ENCODE assay signal across 17 cellular contexts in genomic region chr10:63504145-63504881, GRCh38. TPM values are rescaled to one million over a fixed set of nuclear protein-coding genes. Genes with fewer than 3 reads are reported as not detected.
DNase-seq lines count a peak whose midpoint lies in the region; ATAC-seq, FAIRE-seq and TF ChIP-seq lines count a peak whose summit lies in the region.
"Had no signal": no experiment of that assay in that cellular context is flagged by ENCODE, and none has a peak within 500 bp of the region (broad histone marks: within the 10 kb centered on the region; RNA-seq: fewer than 3 reads in every experiment).

No MANE protein-coding gene starts in this region.

- H3K9me1 ChIP-seq in K562 (ENCODE audit: control insufficient read depth, insufficient read depth, low read length), result no peaks in the 10 kb centered on the region

- POLR2A ChIA-PET in K562 (lab: Yijun Ruan, JAX), result interaction anchor here (0.6 to 6.0 kb wide), 11 partner anchors 8 to 273 kb away, joined by 3 to 46 read pairs (median 3); no protein-coding TSS in a partner anchor

- H2BK120ac ChIP-seq in mesenchymal stem cell (ENCODE audit: low read depth, low read length), result no peak overlapping the region

- H2AK5ac ChIP-seq in mesenchymal stem cell (ENCODE audit: low read length, severe bottlenecking), result no peak overlapping the region

- no peaks in the 10 kb centered on the region for H4K20me1 ChIP-seq in K562 (replicated peaks; ENCODE audit: control insufficient read depth, insufficient read depth, low read length)

- no peak overlapping the region for H3K14ac ChIP-seq in mesenchymal stem cell (ENCODE audit: low read length in 2 of 2)

- H3K18ac ChIP-seq in mesenchymal stem cell (ENCODE audit: low read depth in 1 of 2, low read length in 2 of 2), result no peak overlapping the region

- no peak overlapping the region for H2BK15ac ChIP-seq in mesenchymal stem cell (ENCODE audit: low read depth, poor library complexity, severe bottlenecking)

- peak overlapping the region; percentile 25; the same call in 1 of the 2 replicates for H3K27ac ChIP-seq in HUES64 (ENCODE audit: low read depth, low read length)
- H3K27ac ChIP-seq in K562 (ENCODE audit: extremely low read depth, low read depth, low read length), result peak overlapping the region; percentile 63
- H3K27ac ChIP-seq in mesodermal cell (ENCODE audit: low read depth, low read length, severe bottlenecking), result peak overlapping the region; percentile 26
- no peak overlapping the region for H3K27ac ChIP-seq in mesenchymal stem cell (ENCODE audit: low read length, poor library complexity, severe bottlenecking)
- H3K27ac ChIP-seq: colonic mucosa had no signal

- TF ChIP-seq EP300 in K562 (IDR thresholded peaks at IDR 0.05; ENCODE audit: low read length), result no peak

- peak; percentile 49 for DNase-seq in DMS79 treated with DMSO at 0.1 percent for 48 hours (lab: John Stamatoyannopoulos, UW)
- peak in 1 of 4 experiments; percentile 39 for DNase-seq in K562 (ENCODE audit: extremely low read depth in 1 of 4, low spot score in 3 of 4)
- no peak for DNase-seq in mesenchymal stem cell
- DNase-seq in NCI-H1048 (lab: John Stamatoyannopoulos, UW), result no peak
- DNase-seq in OCI-M1 (lab: John Stamatoyannopoulos, UW), result no peak
- no peak for DNase-seq in hypothalamus (lab: John Stamatoyannopoulos, UW)
- DNase-seq: activated CD4-positive, alpha-beta T cell treated with anti-CD3 and anti-CD28 coated beads, Interleukin-2, amount 50 U/mL, for 48 hours; activated naive CD4-positive, alpha-beta T cell treated with anti-CD3 and anti-CD28 coated beads for 36 hours; CD8-positive, alpha-beta memory T cell; colonic mucosa; HCEC 1CT; NCI-H526 treated with DMSO at 0.1 percent for 48 hours; stimulated activated CD4-positive, alpha-beta T cell treated with anti-CD3 and anti-CD28 coated beads, Interleukin-4, amount 100 ng/mL, for 1 hour had no signal

- in situ Hi-C loops in K562 (cut with MboI), result no loop called here

- no peak overlapping the region for H3K4ac ChIP-seq in mesenchymal stem cell (ENCODE audit: low read depth in 1 of 2, low read length in 2 of 2)

- no peak overlapping the region for H3K23ac ChIP-seq in mesenchymal stem cell (ENCODE audit: low read length in 2 of 2)

- no peak for TF ChIP-seq POLR2A in K562 (conservative IDR thresholded peaks at IDR 0.05)

- FAIRE-seq in K562 (lab: Jason Lieb, UNC), result no peak
- FAIRE-seq: frontal cortex had no signal

- no TSS peak for BruUV-seq in K562 (replicated peaks; lab: Mats Ljungman, UMichigan)

- H2AFZ ChIP-seq in K562 (ENCODE audit: low read depth, low read length) (peak overlapping the region; percentile 49), mesenchymal stem cell (ENCODE audit: low read depth, low read length) (no peak overlapping the region)

- peak; percentile 65 for ATAC-seq in K562
- ATAC-seq: left lobe of liver had no signal

- no peaks in the 10 kb centered on the region for H3K36me3 ChIP-seq in HUES64 (ENCODE audit: insufficient read depth, low read length)
- H3K36me3 ChIP-seq in K562 (ENCODE audit: control insufficient read depth, insufficient read depth, low read length), result 0 out of 3 replicates have a peak, but pooled peaks cover under 1% of the 10 kb centered on the region
- H3K36me3 ChIP-seq in mesodermal cell (ENCODE audit: control insufficient read depth, insufficient read depth, low read length), result peaks cover 13% of the 10 kb centered on the region
- no peaks in the 10 kb centered on the region for H3K36me3 ChIP-seq in mesenchymal stem cell (ENCODE audit: control insufficient read depth in 1 of 2, insufficient read depth in 2 of 2, low read depth in 1 of 2, low read length in 2 of 2)
- H3K36me3 ChIP-seq: colonic mucosa had no signal

- TF ChIP-seq RAD21 in K562 (CRISPR knock-in tag; conservative IDR thresholded peaks at IDR 0.05 in 1 of 2, IDR thresholded peaks at IDR 0.05 in 1 of 2), result no peak

- H3K9ac ChIP-seq in HUES64 (ENCODE audit: low read depth, low read length), result no peak overlapping the region
- peak overlapping the region in 1 of 2 experiments; percentile 45; a peak in 1 of 4 replicates for H3K9ac ChIP-seq in K562 (ENCODE audit: insufficient read depth in 1 of 2, low read depth in 2 of 2, low read length in 2 of 2)
- H3K9ac ChIP-seq in mesenchymal stem cell (ENCODE audit: low read length), result no peak overlapping the region

- H3K27me3 ChIP-seq in HUES64 (ENCODE audit: insufficient read depth, low read length) (no peaks in the 10 kb centered on the region), K562 (ENCODE audit: control insufficient read depth in 2 of 2, insufficient read depth in 2 of 2, low read length in 2 of 2) (no peaks in the 10 kb centered on the region), mesenchymal stem cell (ENCODE audit: control insufficient read depth in 1 of 2, insufficient read depth in 1 of 2, low read length in 2 of 2) (no peaks in the 10 kb centered on the region)
- H3K27me3 ChIP-seq: colonic mucosa had no signal

- H3K9me3 ChIP-seq in HUES64 (ENCODE audit: insufficient read depth, low read depth, low read length) (no peaks in the 10 kb centered on the region), K562 (replicated peaks; ENCODE audit: control insufficient read depth, insufficient read depth, low read depth, low read length) (no peaks in the 10 kb centered on the region), mesodermal cell (ENCODE audit: control insufficient read depth, low read length) (no peaks in the 10 kb centered on the region), mesenchymal stem cell (ENCODE audit: control insufficient read depth, low read length) (no peaks in the 10 kb centered on the region)
- H3K9me3 ChIP-seq: colonic mucosa had no signal

- no peak overlapping the region for H4K8ac ChIP-seq in mesenchymal stem cell (ENCODE audit: low read length)

- CTCF ChIA-PET in K562 (lab: Yijun Ruan, JAX; ENCODE audit: low intra/inter-chr PET ratio), result no interaction called here

- H3K79me2 ChIP-seq in K562 (ENCODE audit: control insufficient read depth, insufficient read depth, low read length), result peaks cover 62% of the 10 kb centered on the region

- no peak overlapping the region for H2BK5ac ChIP-seq in mesenchymal stem cell (ENCODE audit: low read depth, low read length, poor library complexity, severe bottlenecking)

- intact Hi-C loops in K562 (cut with micrococcal nuclease), result loop anchor here (5.0 kb wide), 1 partner anchor 123 kb away; no protein-coding TSS in a partner anchor

- H3K4me3 ChIP-seq in HUES64 (ENCODE audit: low read length) (no peak overlapping the region), K562 (no peak overlapping the region), mesodermal cell (ENCODE audit: extremely low read depth, insufficient read depth, low read length, poor library complexity, severe bottlenecking) (no peak overlapping the region), mesenchymal stem cell (ENCODE audit: insufficient read depth in 1 of 2, low read depth in 1 of 2, low read length in 2 of 2) (no peak overlapping the region)
- H3K4me3 ChIP-seq: colonic mucosa had no signal

- H4K91ac ChIP-seq in mesenchymal stem cell (ENCODE audit: low read length), result no peak overlapping the region

- WGBS in HUES64, result 64% methylated on average over 3 of the region's 3 CpGs
- 25% methylated on average over 3 of the region's 3 CpGs for WGBS in K562 (ENCODE audit: insufficient coverage, low coverage, missing lambda C conversion rate)
- 61 to 64% methylated on average over 3 of the region's 3 CpGs for WGBS in mesodermal cell (ENCODE audit: insufficient coverage in 2 of 2), 2 experiments
- WGBS in mesenchymal stem cell, result 58% methylated on average over 3 of the region's 3 CpGs

- H2BK12ac ChIP-seq in mesenchymal stem cell (ENCODE audit: low read length in 2 of 2), result no peak overlapping the region

- H3K4me1 ChIP-seq in HUES64 (ENCODE audit: insufficient read depth, low read length) (peaks cover 28% of the 10 kb centered on the region), K562 (replicated peaks in 1 of 2; ENCODE audit: control insufficient read depth in 2 of 2, insufficient read depth in 2 of 2, low read length in 2 of 2) (peaks cover 5 to 22% of the 10 kb centered on the region in 2 experiments; a peak in 4 of 5 replicates), mesodermal cell (ENCODE audit: control insufficient read depth, insufficient read depth, low read length, poor library complexity, severe bottlenecking) (no peaks in the 10 kb centered on the region), mesenchymal stem cell (ENCODE audit: control insufficient read depth, insufficient read depth, low read depth, low read length) (peaks cover 3% of the 10 kb centered on the region)
- H3K4me1 ChIP-seq: colonic mucosa had no signal

- peak in 1 of 3 experiments; percentile 23; a peak in 1 of 6 replicates for TF ChIP-seq CTCF in K562 (IDR thresholded peaks at IDR 0.05 in 2 of 3, conservative IDR thresholded peaks at IDR 0.05 in 1 of 3; ENCODE audit: insufficient read depth in 2 of 3, low read depth in 1 of 3, low read length in 3 of 3)

- H3K4me2 ChIP-seq in K562 (ENCODE audit: insufficient read depth, low read length) (peak overlapping the region; percentile 69), mesenchymal stem cell (ENCODE audit: low read length, poor library complexity, severe bottlenecking) (no peak overlapping the region)

- peaks cover 5% of the 10 kb centered on the region for H3K79me1 ChIP-seq in mesenchymal stem cell (replicated peaks; ENCODE audit: low read length, poor library complexity, severe bottlenecking)

RNA-seq across cellular contexts. Expression of gene REEP3, which starts 16.9 kb away (rescaled TPM):
- 13.1 TPM for polyA plus RNA-seq in HUES64 (2013, experiment 1 of 2)
- 16.8 TPM for polyA plus RNA-seq in HUES64 (2013, experiment 2 of 2)
- total RNA-seq in K562 (2011; cell fraction: chromatin; rRNA removed; ENCODE audit: low replicate concordance), result 3.8 and 11.4 TPM in 2 replicates
- total RNA-seq in K562 (2011; cell fraction: nucleolus; rRNA removed), result 3.5 and 4.1 TPM in 2 replicates
- total RNA-seq in K562 (2011; cell fraction: nucleoplasm; rRNA removed), result 9.5 and 18.6 TPM in 2 replicates
- total RNA-seq in K562 (2014; rRNA removed) (6.4 TPM in 2 replicates), K562 (2014; rRNA removed; fragmentation: Illumina TruSeq; extraction: Trizol) (10.2 and 12.6 TPM in 2 replicates), K562 (2015; rRNA removed; fragmentation: Illumina TruSeq; extraction: Trizol) (10.8 and 12.4 TPM in 2 replicates), K562 (2021) (10.3 and 10.6 TPM in 2 replicates)
- polyA plus RNA-seq in K562 (2011; rRNA removed) (6.1 and 9.2 TPM in 2 replicates), K562 (2014; fragmentation: Illumina TruSeq; extraction: Trizol) (9.2 and 13.4 TPM in 2 replicates), K562 (2014; fragmentation: Nextera tagmentation; extraction: Ambion mirVana) (1 to 10 TPM; 3.4 to 6.6 TPM), K562 (2014; rRNA removed) (4.6 and 5.2 TPM in 2 replicates)
- 2.7 and 4.5 TPM in 2 replicates for polyA plus RNA-seq in K562 (2011; cell fraction: cytosol; rRNA removed)
- polyA plus RNA-seq in K562 (2011; cell fraction: nucleus; rRNA removed), result 1.7 and 2.4 TPM in 2 replicates
- polyA plus RNA-seq in K562 (2012), result 4.1 and 5.4 TPM in 2 replicates
- 8.9 and 10.7 TPM in 2 replicates for polyA minus RNA-seq in K562 (2011; rRNA and poly(A)+ RNA removed)
- polyA minus RNA-seq in K562 (2011; cell fraction: cytosol; rRNA and poly(A)+ RNA removed), result 5.2 and 6.8 TPM in 2 replicates
- polyA minus RNA-seq in K562 (2011; cell fraction: nucleus; rRNA and poly(A)+ RNA removed), result 2.8 and 4.2 TPM in 2 replicates
- polyA plus RNA-seq in mesodermal cell (2013, experiment 1 of 2), result 33.4 TPM
- polyA plus RNA-seq in mesodermal cell (2013, experiment 2 of 2), result 33.0 TPM
- polyA plus RNA-seq in mesenchymal stem cell (2013, experiment 1 of 2), result 38.5 TPM
- 42.0 TPM for polyA plus RNA-seq in mesenchymal stem cell (2013, experiment 2 of 2)

RNA-seq across cellular contexts. Expression of gene JMJD1C, which starts 38.5 kb away (rescaled TPM):
- polyA plus RNA-seq in HUES64 (2013, experiment 1 of 2), result 86.9 TPM
- 94.8 TPM for polyA plus RNA-seq in HUES64 (2013, experiment 2 of 2)
- total RNA-seq in K562 (2011; cell fraction: chromatin; rRNA removed; ENCODE audit: low replicate concordance), result 158 and 301 TPM in 2 replicates
- total RNA-seq in K562 (2011; cell fraction: nucleolus; rRNA removed), result 93.6 and 118 TPM in 2 replicates
- 154 and 227 TPM in 2 replicates for total RNA-seq in K562 (2011; cell fraction: nucleoplasm; rRNA removed)
- 33.3 and 39.7 TPM in 2 replicates for total RNA-seq in K562 (2014; rRNA removed)
- 68.0 and 79.3 TPM in 2 replicates for total RNA-seq in K562 (2014; rRNA removed; fragmentation: Illumina TruSeq; extraction: Trizol)
- total RNA-seq in K562 (2015; rRNA removed; fragmentation: Illumina TruSeq; extraction: Trizol), result 57.4 and 58.8 TPM in 2 replicates
- total RNA-seq in K562 (2021), result 46.0 and 47.2 TPM in 2 replicates
- polyA plus RNA-seq in K562 (2011; rRNA removed), result 49.3 and 51.1 TPM in 2 replicates
- 12.9 and 24.3 TPM in 2 replicates for polyA plus RNA-seq in K562 (2011; cell fraction: cytosol; rRNA removed)
- 53.4 and 73.5 TPM in 2 replicates for polyA plus RNA-seq in K562 (2011; cell fraction: nucleus; rRNA removed)
- polyA plus RNA-seq in K562 (2012), result 26.3 and 30.7 TPM in 2 replicates
- polyA plus RNA-seq in K562 (2014; fragmentation: Illumina TruSeq; extraction: Trizol), result 48.1 and 49.3 TPM in 2 replicates
- polyA plus RNA-seq in K562 (2014; fragmentation: Nextera tagmentation; extraction: Ambion mirVana), result 10 to 100 TPM; 25.3 to 38.5 TPM
- polyA plus RNA-seq in K562 (2014; rRNA removed), result 32.3 and 36.1 TPM in 2 replicates
- 164 and 189 TPM in 2 replicates for polyA minus RNA-seq in K562 (2011; rRNA and poly(A)+ RNA removed)
- polyA minus RNA-seq in K562 (2011; cell fraction: cytosol; rRNA and poly(A)+ RNA removed), result 36.8 and 39.6 TPM in 2 replicates
- polyA minus RNA-seq in K562 (2011; cell fraction: nucleus; rRNA and poly(A)+ RNA removed), result 86.6 and 187 TPM in 2 replicates
- 86.2 TPM for polyA plus RNA-seq in mesodermal cell (2013, experiment 1 of 2)
- 91.9 TPM for polyA plus RNA-seq in mesodermal cell (2013, experiment 2 of 2)
- 23.7 TPM for polyA plus RNA-seq in mesenchymal stem cell (2013, experiment 1 of 2)
- 25.8 TPM for polyA plus RNA-seq in mesenchymal stem cell (2013, experiment 2 of 2)
